24 cellular contexts compared by ENCODE assay signal in the genomic region with DNA sequence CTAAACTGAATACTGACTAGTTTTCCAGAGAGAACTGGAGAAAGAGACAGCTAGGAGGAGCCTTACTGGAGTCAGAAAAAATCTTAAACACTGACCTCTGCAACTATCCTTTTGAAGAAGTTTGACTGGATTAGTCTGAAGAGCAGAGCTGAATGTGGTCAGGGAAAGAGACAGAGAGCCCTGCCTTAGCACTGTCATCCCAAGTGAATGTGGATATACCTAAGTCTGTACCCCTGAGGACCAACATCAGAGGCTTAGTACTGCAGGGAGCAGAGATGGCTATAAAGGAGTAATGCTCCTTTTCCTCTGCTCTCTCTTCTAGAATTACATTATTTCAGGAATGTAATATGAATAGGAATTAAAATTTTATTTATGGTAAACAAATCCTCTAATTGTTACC.
DNase-seq lines count a peak whose midpoint lies in the region; ATAC-seq, FAIRE-seq and TF ChIP-seq lines count a peak whose summit lies in the region.
"Had no signal": no experiment of that assay in that cellular context is flagged by ENCODE, and none has a peak within 500 bp of the region (broad histone marks: within the 10 kb centered on the region; RNA-seq: fewer than 3 reads in every experiment).

No MANE protein-coding gene starts in this region.

- H3K23ac ChIP-seq in mesendoderm (ENCODE audit: low read length): no peak overlapping the region

- peaks cover 21% of the 10 kb centered on the region for H3K9me3 Mint-ChIP-seq in GM23338

- no peak for TF ChIP-seq POLR2A in K562 (conservative IDR thresholded peaks at IDR 0.05)

- H3K4me1 ChIP-seq in GM23338 (ENCODE audit: insufficient read depth): peaks cover 36% of the 10 kb centered on the region
- peaks cover 24% of the 10 kb centered on the region for H3K4me1 ChIP-seq in HUES6 (ENCODE audit: control insufficient read depth, insufficient read depth, low read length)
- no peaks in the 10 kb centered on the region for H3K4me1 ChIP-seq in K562 (replicated peaks in 1 of 2; ENCODE audit: control insufficient read depth in 2 of 2, insufficient read depth in 2 of 2, low read length in 2 of 2)
- H3K4me1 ChIP-seq in mesendoderm (ENCODE audit: control insufficient read depth, low read depth, low read length): no peaks in the 10 kb centered on the region
- H3K4me1 ChIP-seq: A549; BE2C; BLaER1 treated with 17β-estradiol and CSF1 and Interleukin-3, amounts not matched to agents 10 nM and 100 nM; Caco-2 had no signal

- H3K27ac Mint-ChIP-seq in GM23338: peak overlapping the region; percentile 69
- H3K27ac Mint-ChIP-seq: CD14-positive monocyte; CD4-positive, alpha-beta memory T cell had no signal

- in situ Hi-C loops in K562 (cut with MboI): no loop called here

- ATAC-seq in GM23338 (peak; percentile 53), K562 (peak; percentile 63), GM18511 (IDR thresholded peaks at IDR 0.05; ENCODE audit: unreplicated experiment) (no peak)
- ATAC-seq: HCT116 had no signal

- intact Hi-C loops in K562 (cut with micrococcal nuclease): no loop called here

- H3K36me3 Mint-ChIP-seq in GM23338 (ENCODE audit: low read depth): peaks cover 19% of the 10 kb centered on the region
- H3K36me3 Mint-ChIP-seq: CD14-positive monocyte; CD4-positive, alpha-beta memory T cell had no signal

- H2BK5ac ChIP-seq in mesendoderm (ENCODE audit: low read length): no peak overlapping the region

- H2AFZ ChIP-seq in GM23338: peak overlapping the region; percentile 67
- peak overlapping the region; percentile 56; the same call in 1 of the 2 replicates for H2AFZ ChIP-seq in K562 (ENCODE audit: low read depth, low read length)

- no peak for FAIRE-seq in K562 (lab: Jason Lieb, UNC)
- FAIRE-seq: A549, G401.6, GM12892, GM19239 had no signal

- H3K18ac ChIP-seq in mesendoderm (ENCODE audit: low read length): no peak overlapping the region

- POLR2A ChIA-PET in K562 (lab: Yijun Ruan, JAX): interaction anchor here (0.6 kb wide), 1 partner anchor 37 kb away, joined by 4 read pairs; no protein-coding TSS in a partner anchor

- CTCF ChIA-PET in K562 (lab: Yijun Ruan, JAX; ENCODE audit: low intra/inter-chr PET ratio): no interaction called here

- peak overlapping the region; percentile 7; the same call in 1 of the 2 replicates for H3K4me3 ChIP-seq in GM23338
- no peak overlapping the region for H3K4me3 ChIP-seq in HUES6 (ENCODE audit: low read depth, low read length)
- H3K4me3 ChIP-seq in K562: no peak overlapping the region
- no peak overlapping the region for H3K4me3 ChIP-seq in mesendoderm (ENCODE audit: low read length)
- H3K4me3 ChIP-seq: A549; BLaER1 treated with 17β-estradiol and CSF1 and Interleukin-3, amounts not matched to agents 10 nM and 100 nM had no signal

- peaks cover 4% of the 10 kb centered on the region for H3K27me3 Mint-ChIP-seq in GM23338 (ENCODE audit: insufficient read depth, low read depth, poor library complexity)
- H3K27me3 Mint-ChIP-seq: CD4-positive, alpha-beta memory T cell had no signal

- no peak overlapping the region for H4K8ac ChIP-seq in mesendoderm (ENCODE audit: low read depth, low read length)

- H3K9ac ChIP-seq in HUES6 (ENCODE audit: low read length): no peak overlapping the region
- no peak overlapping the region for H3K9ac ChIP-seq in K562 (ENCODE audit: insufficient read depth in 1 of 2, low read depth in 2 of 2, low read length in 2 of 2)
- H3K9ac ChIP-seq in mesendoderm (ENCODE audit: low read length): no peak overlapping the region
- H3K9ac ChIP-seq: BLaER1 treated with 17β-estradiol and CSF1 and Interleukin-3, amounts not matched to agents 10 nM and 100 nM had no signal

- no peaks in the 10 kb centered on the region for H3K9me1 ChIP-seq in K562 (ENCODE audit: control insufficient read depth, insufficient read depth, low read length)

- H3K4me1 Mint-ChIP-seq in GM23338: peaks cover 35% of the 10 kb centered on the region
- H3K4me1 Mint-ChIP-seq: CD14-positive monocyte; CD4-positive, alpha-beta memory T cell had no signal

- DNase-seq in GM23338 (ENCODE audit: low spot score) (no peak), K562 (ENCODE audit: extremely low read depth in 1 of 4, low spot score in 3 of 4) (no peak), mesendoderm (peak; percentile 8), T1000 (lab: John Stamatoyannopoulos, UW) (no peak), NCI-H345 (lab: John Stamatoyannopoulos, UW) (no peak)
- DNase-seq: 8988T; ACHN; AML-193; BE2C; Caco-2; CD4-positive, alpha-beta memory T cell; DMS153; DND-41; GOT3; H7 had no signal

- H3K27ac ChIP-seq in GM23338 (ENCODE audit: low read depth) (peak overlapping the region; percentile 71), HUES6 (ENCODE audit: low read depth, low read length) (peak overlapping the region; percentile 38; the same call in 1 of the 2 replicates), K562 (ENCODE audit: extremely low read depth, low read depth, low read length) (no peak overlapping the region), mesendoderm (ENCODE audit: low read depth, low read length) (no peak overlapping the region)
- H3K27ac ChIP-seq: A549; BLaER1 treated with 17β-estradiol and CSF1 and Interleukin-3, amounts not matched to agents 10 nM and 100 nM had no signal

- H3K56ac ChIP-seq in mesendoderm (ENCODE audit: low read length): no peak overlapping the region

- H3K79me1 ChIP-seq in mesendoderm (ENCODE audit: low read length): no peaks in the 10 kb centered on the region

- TF ChIP-seq RAD21 in K562 (CRISPR knock-in tag; conservative IDR thresholded peaks at IDR 0.05 in 1 of 2, IDR thresholded peaks at IDR 0.05 in 1 of 2): no peak

- no peak overlapping the region for H2BK15ac ChIP-seq in mesendoderm (replicated peaks; ENCODE audit: low read depth)

- H3K4ac ChIP-seq in mesendoderm (ENCODE audit: low read depth, low read length): no peak overlapping the region

- H4K5ac ChIP-seq in mesendoderm (ENCODE audit: low read length): no peak overlapping the region

- H3K27me3 ChIP-seq in GM23338 (ENCODE audit: insufficient read depth): no peaks in the 10 kb centered on the region
- H3K27me3 ChIP-seq in HUES6 (ENCODE audit: control insufficient read depth, insufficient read depth, low read length): no peaks in the 10 kb centered on the region
- H3K27me3 ChIP-seq in K562 (ENCODE audit: control insufficient read depth in 2 of 2, insufficient read depth in 2 of 2, low read length in 2 of 2): no peaks in the 10 kb centered on the region
- no peaks in the 10 kb centered on the region for H3K27me3 ChIP-seq in mesendoderm (ENCODE audit: insufficient read depth, low read length, poor library complexity)
- H3K27me3 ChIP-seq: BLaER1 treated with 17β-estradiol and CSF1 and Interleukin-3, amounts not matched to agents 10 nM and 100 nM had no signal

- 0 out of 3 replicates have a peak overlapping the region, but pooled peaks have one; percentile 24 for H3K4me3 Mint-ChIP-seq in GM23338
- H3K4me3 Mint-ChIP-seq: CD14-positive monocyte; CD4-positive, alpha-beta memory T cell had no signal

- H4K20me1 ChIP-seq in GM23338 (replicated peaks; ENCODE audit: insufficient read depth) (no peaks in the 10 kb centered on the region), K562 (replicated peaks; ENCODE audit: control insufficient read depth, insufficient read depth, low read length) (no peaks in the 10 kb centered on the region)
- H4K20me1 ChIP-seq: BLaER1 treated with 17β-estradiol and CSF1 and Interleukin-3, amounts not matched to agents 10 nM and 100 nM had no signal

- no peak overlapping the region for H2BK120ac ChIP-seq in mesendoderm (ENCODE audit: low read depth, low read length)

- peaks cover 9% of the 10 kb centered on the region for H3K9me3 ChIP-seq in HUES6 (ENCODE audit: control insufficient read depth, insufficient read depth, low read depth, low read length)
- H3K9me3 ChIP-seq in K562 (replicated peaks; ENCODE audit: control insufficient read depth, insufficient read depth, low read depth, low read length): no peaks in the 10 kb centered on the region
- H3K9me3 ChIP-seq: A549, BE2C, Caco-2 had no signal

- no peaks in the 10 kb centered on the region for H3F3A ChIP-seq in GM23338 (replicated peaks; ENCODE audit: low read depth)

- H3K4me2 ChIP-seq in GM23338 (peak overlapping the region; percentile 40), K562 (ENCODE audit: insufficient read depth, low read length) (no peak overlapping the region), mesendoderm (ENCODE audit: low read length) (no peak overlapping the region)
- H3K4me2 ChIP-seq: A549; BLaER1 treated with 17β-estradiol and CSF1 and Interleukin-3, amounts not matched to agents 10 nM and 100 nM had no signal

- TF ChIP-seq CTCF in GM23338 (conservative IDR thresholded peaks at IDR 0.05; ENCODE audit: low read depth in 2 of 2) (no peak), K562 (IDR thresholded peaks at IDR 0.05 in 2 of 3, conservative IDR thresholded peaks at IDR 0.05 in 1 of 3; ENCODE audit: insufficient read depth in 2 of 3, low read depth in 1 of 3, low read length in 3 of 3) (no peak)

- BruUV-seq in K562 (replicated peaks; lab: Mats Ljungman, UMichigan): no TSS peak

- H3K36me3 ChIP-seq in GM23338 (ENCODE audit: insufficient read depth) (peaks cover 3% of the 10 kb centered on the region; the same call in 1 of the 2 replicates), HUES6 (ENCODE audit: control insufficient read depth, insufficient read depth, low read length) (no peaks in the 10 kb centered on the region), K562 (ENCODE audit: control insufficient read depth, insufficient read depth, low read length) (no peaks in the 10 kb centered on the region), mesendoderm (ENCODE audit: control insufficient read depth, insufficient read depth, low read length) (no peaks in the 10 kb centered on the region)
- H3K36me3 ChIP-seq: BE2C; BLaER1 treated with 17β-estradiol and CSF1 and Interleukin-3, amounts not matched to agents 10 nM and 100 nM had no signal

- no peaks in the 10 kb centered on the region for H3K9me2 ChIP-seq in GM23338 (ENCODE audit: insufficient read depth)

- no peak overlapping the region for H2AK5ac ChIP-seq in mesendoderm (ENCODE audit: low read length)

- no peak for TF ChIP-seq EP300 in K562 (IDR thresholded peaks at IDR 0.05; ENCODE audit: low read length)

- H3K79me2 ChIP-seq in GM23338 (replicated peaks; ENCODE audit: insufficient read depth) (no peaks in the 10 kb centered on the region), K562 (ENCODE audit: control insufficient read depth, insufficient read depth, low read length) (no peaks in the 10 kb centered on the region), mesendoderm (ENCODE audit: control insufficient read depth, insufficient read depth, low read length) (no peaks in the 10 kb centered on the region)

TF ChIP-seq in GM23338, 12 proteins besides CTCF, POLR2A, EP300 and RAD21 (continues in another document):
- no peak for TF ChIP-seq ZNF331 (CRISPR knock-in tag; IDR thresholded peaks at IDR 0.05; ENCODE audit: low read depth)

TF ChIP-seq in K562, 482 proteins besides CTCF, POLR2A, EP300 and RAD21 (continues in another document):
- TF ChIP-seq OTX1 (CRISPR knock-in tag; IDR thresholded peaks at IDR 0.05): no peak

Comparison
In these comparisons a context has a peak if more than half of its experiments do, and no peak if none do; other contexts are left out.
1. H3K27ac ChIP-seq: peak in GM23338 (single experiment) and HUES6 (single experiment); none in K562 (single experiment) and mesendoderm (single experiment).